11 cellular contexts compared by ENCODE assay signal in the genomic region with DNA sequence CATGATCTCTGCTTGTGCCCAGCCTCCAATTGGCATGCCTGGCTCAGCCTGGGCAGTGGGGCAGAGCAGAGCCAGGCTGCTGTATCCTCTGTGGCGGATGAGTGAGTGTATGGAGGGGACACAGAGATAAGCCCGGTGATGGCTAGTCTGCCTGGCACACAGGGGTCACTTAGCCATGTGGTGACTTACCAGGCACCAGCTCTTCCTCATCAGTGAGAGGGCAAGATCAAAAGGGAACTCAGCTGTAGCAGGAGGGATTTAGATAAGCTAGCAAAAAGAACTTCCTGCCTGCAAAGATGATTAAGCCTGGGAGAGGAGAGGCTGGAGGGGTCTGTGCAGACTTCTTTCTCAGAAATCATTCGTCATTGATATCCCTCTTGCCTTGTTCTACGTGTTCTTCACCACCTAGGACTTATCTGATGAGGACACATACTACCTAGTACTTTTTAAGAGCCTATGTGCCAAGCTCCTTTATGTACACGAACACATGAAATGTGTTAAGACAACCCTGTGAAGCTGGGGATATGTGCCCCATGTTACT. TPM values are rescaled to one million over a fixed set of nuclear protein-coding genes. Genes with fewer than 3 reads are reported as not detected.
A peak's percentile ranks its signal among the peaks of the same experiment; 100 is the strongest.
DNase-seq lines count a peak whose midpoint lies in the region; ATAC-seq, FAIRE-seq and TF ChIP-seq lines count a peak whose summit lies in the region.
"Had no signal": no experiment of that assay in that cellular context is flagged by ENCODE, and none has a peak within 500 bp of the region (broad histone marks: within the 10 kb centered on the region; RNA-seq: fewer than 3 reads in every experiment).

No MANE protein-coding gene starts in this region.

- H4K20me1 ChIP-seq in H1 (replicated peaks in 1 of 2; ENCODE audit: control insufficient read depth in 1 of 2, insufficient read depth in 2 of 2, low read length in 2 of 2), result peaks cover 3 to 5% of the 10 kb centered on the region in 2 experiments

- ATAC-seq in activated CD8-positive, alpha-beta memory T cell treated with anti-CD3 and anti-CD28 coated beads, Interleukin-2, amount 10 ng/mL, durations not matched to agents 7 days and 5 days, result peak; percentile 18
- no peak for ATAC-seq in T-cell (replicated peaks in 1 of 4)
- peak; percentile 57 for ATAC-seq in stimulated activated effector memory CD8-positive, alpha-beta T cell treated with anti-CD3 and anti-CD28 coated beads, Interleukin-12 subunit alpha, Interleukin-12 subunit beta, amount 100 ng/mL, for 72 hours
- no peak for ATAC-seq in GM18861 (IDR thresholded peaks at IDR 0.05; ENCODE audit: unreplicated experiment)

- no peak overlapping the region for H2AFZ ChIP-seq in H1 (ENCODE audit: low read length)

- no peak for TF ChIP-seq EP300 in H1 (IDR thresholded peaks at IDR 0.05; ENCODE audit: borderline replicate concordance in 1 of 2, low read depth in 2 of 2, low read length in 2 of 2)

- H2BK20ac ChIP-seq in H1 (ENCODE audit: low read length), result 0 out of 2 replicates have a peak overlapping the region, but pooled peaks have one; percentile 13

- peaks cover 96% of the 10 kb centered on the region for H3K4me1 Mint-ChIP-seq in activated CD8-positive, alpha-beta memory T cell treated with anti-CD3 and anti-CD28 coated beads, Interleukin-2, amount 10 ng/mL, durations not matched to agents 7 days and 5 days
- peaks cover 91 to 96% (median 95%) of the 10 kb centered on the region in 3 donors for H3K4me1 Mint-ChIP-seq in T-cell
- H3K4me1 Mint-ChIP-seq in stimulated activated effector memory CD8-positive, alpha-beta T cell treated with anti-CD3 and anti-CD28 coated beads, Interleukin-12 subunit alpha, Interleukin-12 subunit beta, amount 100 ng/mL, for 72 hours, result peaks cover 94% of the 10 kb centered on the region

- peaks cover 18% of the 10 kb centered on the region for H3K79me1 ChIP-seq in H1 (ENCODE audit: low read depth, low read length)

- no peak overlapping the region for H4K91ac ChIP-seq in H1 (replicated peaks; ENCODE audit: insufficient read length, low read length)

- CTCF ChIA-PET in activated CD8-positive, alpha-beta memory T cell treated with anti-CD3 and anti-CD28 coated beads, Interleukin-2, amount 10 ng/mL, durations not matched to agents 7 days and 5 days (lab: Charles Lee), result interaction anchor here (1.4 to 8.7 kb wide), 7 partner anchors 10 to 345 kb away, joined by 3 to 71 read pairs (median 8); a partner anchor contains a TSS
- CTCF ChIA-PET in T-cell (lab: Charles Lee), result interaction anchor here (0.5 to 1.9 kb wide), 7 partner anchors 10 to 949 kb away, joined by 3 to 11 read pairs (median 5); no protein-coding TSS in a partner anchor
- CTCF ChIA-PET in H1 (lab: Charles Lee; ENCODE audit: partially characterized antibody), result interaction anchor here (0.8 to 23.5 kb wide), 11 partner anchors 10 to 103 kb away, joined by 4 to 532 read pairs (median 13); no protein-coding TSS in a partner anchor

- H3K18ac ChIP-seq in H1 (ENCODE audit: extremely low read depth, low read length), result no peak overlapping the region

- peaks cover 29% of the 10 kb centered on the region for H3K36me3 Mint-ChIP-seq in activated CD8-positive, alpha-beta memory T cell treated with anti-CD3 and anti-CD28 coated beads, Interleukin-2, amount 10 ng/mL, durations not matched to agents 7 days and 5 days
- peaks cover 5% of the 10 kb centered on the region for H3K36me3 Mint-ChIP-seq in T-cell
- peaks cover 49% of the 10 kb centered on the region for H3K36me3 Mint-ChIP-seq in stimulated activated effector memory CD8-positive, alpha-beta T cell treated with anti-CD3 and anti-CD28 coated beads, Interleukin-12 subunit alpha, Interleukin-12 subunit beta, amount 100 ng/mL, for 72 hours

- no peak overlapping the region for H3K4ac ChIP-seq in H1 (replicated peaks; ENCODE audit: insufficient read length, low read depth, low read length)

- H3K36me3 ChIP-seq in H1 (ENCODE audit: control insufficient read depth in 2 of 4, insufficient read depth in 4 of 4, low read length in 3 of 4), result no peaks in the 10 kb centered on the region

- no peaks in the 10 kb centered on the region for H3K27me3 ChIP-seq in H1 (replicated peaks in 1 of 4; ENCODE audit: control insufficient read depth in 3 of 4, extremely low read depth in 1 of 4, insufficient read depth in 3 of 4, low read length in 3 of 4)

- no peak for TF ChIP-seq CTCF in H1 (IDR thresholded peaks at IDR 0.05; ENCODE audit: control extremely low read depth in 1 of 3, insufficient read depth in 1 of 3, low read depth in 1 of 3, low read length in 3 of 3)

- POLR2A ChIA-PET in T-cell (lab: Charles Lee), result no interaction called here
- POLR2A ChIA-PET in H1 (lab: Charles Lee; ENCODE audit: partially characterized antibody), result interaction anchor here (1.4 to 3.4 kb wide), 2 partner anchors 10 to 19 kb away, joined by 3 to 33 read pairs; no protein-coding TSS in a partner anchor

- H3K4me3 Mint-ChIP-seq in activated CD8-positive, alpha-beta memory T cell treated with anti-CD3 and anti-CD28 coated beads, Interleukin-2, amount 10 ng/mL, durations not matched to agents 7 days and 5 days, result peak overlapping the region; percentile 51
- H3K4me3 Mint-ChIP-seq in T-cell, result peak overlapping the region; percentile 11 to 99 (median 37)
- H3K4me3 Mint-ChIP-seq in stimulated activated effector memory CD8-positive, alpha-beta T cell treated with anti-CD3 and anti-CD28 coated beads, Interleukin-12 subunit alpha, Interleukin-12 subunit beta, amount 100 ng/mL, for 72 hours, result peak overlapping the region; percentile 99
- H3K4me3 Mint-ChIP-seq: H9 had no signal

- no peak overlapping the region for H4K8ac ChIP-seq in H1 (ENCODE audit: extremely low read depth, insufficient read depth, low read length)

- peaks cover 10 to 24% (median 16%) of the 10 kb centered on the region in 4 experiments for H3K4me1 ChIP-seq in H1 (replicated peaks in 1 of 4; ENCODE audit: control insufficient read depth in 3 of 4, insufficient read depth in 4 of 4, low read length in 3 of 4)

- H3K56ac ChIP-seq in H1 (replicated peaks; ENCODE audit: insufficient read length, low read depth, low read length), result no peak overlapping the region

- peak; percentile 57 for DNase-seq in activated CD8-positive, alpha-beta memory T cell treated with anti-CD3 and anti-CD28 coated beads, Interleukin-2, amount 10 ng/mL, durations not matched to agents 7 days and 5 days
- no peak for DNase-seq in activated CD8-positive, alpha-beta memory T cell treated with anti-CD3 and anti-CD28 coated beads, Interleukin-2, amount 50 U/mL, for 4 hours
- DNase-seq in T-cell (peak in 1 of 34 experiments; percentile 9), H1 (ENCODE audit: low read depth in 1 of 2, low spot score in 2 of 2) (no peak), mesenteric fat pad (ENCODE audit: low spot score) (no peak), middle frontal gyrus (ENCODE audit: extremely low spot score, low spot score) (no peak)
- no peak for DNase-seq in stimulated activated effector memory CD8-positive, alpha-beta T cell treated with anti-CD3 and anti-CD28 coated beads, Interleukin-12 subunit alpha, Interleukin-12 subunit beta, amount 100 ng/mL, for 72 hours (ENCODE audit: low spot score in 2 of 2)
- DNase-seq: activated CD8-positive, alpha-beta memory T cell treated with anti-CD3 and anti-CD28 coated beads, Interleukin-2, amount 50 U/mL, for 48 hours; H9 had no signal

- no peak overlapping the region for H2BK120ac ChIP-seq in H1 (replicated peaks; ENCODE audit: low read depth, low read length)

- H3K23ac ChIP-seq in H1 (ENCODE audit: insufficient read length), result no peak overlapping the region

- H3K23me2 ChIP-seq in H1 (ENCODE audit: low read depth, low read length), result peaks cover 1% of the 10 kb centered on the region; the same call in 1 of the 2 replicates

- H3K9ac ChIP-seq in H1 (replicated peaks in 1 of 4; ENCODE audit: extremely low read depth in 1 of 4, low read depth in 3 of 4, low read length in 3 of 4), result no peak overlapping the region; a peak in 1 of 7 replicates

- H3K9me3 ChIP-seq in H1 (ENCODE audit: insufficient read depth in 2 of 2, low read depth in 1 of 2, low read length in 1 of 2), result no peaks in the 10 kb centered on the region

- no peak overlapping the region for H2AK5ac ChIP-seq in H1 (ENCODE audit: low read depth, low read length)

- no peak overlapping the region for H2BK12ac ChIP-seq in H1 (ENCODE audit: low read depth, low read length)

- H2BK5ac ChIP-seq in H1 (ENCODE audit: low read depth, low read length), result no peak overlapping the region

- H4K5ac ChIP-seq in H1 (ENCODE audit: insufficient read length, low read depth, low read length), result no peak overlapping the region

- no peak overlapping the region for H3K14ac ChIP-seq in H1 (ENCODE audit: insufficient read length)

- no peaks in the 10 kb centered on the region for H3K27me3 Mint-ChIP-seq in activated CD8-positive, alpha-beta memory T cell treated with anti-CD3 and anti-CD28 coated beads, Interleukin-2, amount 10 ng/mL, durations not matched to agents 7 days and 5 days
- no peaks in the 10 kb centered on the region for H3K27me3 Mint-ChIP-seq in T-cell

- no peak for TF ChIP-seq RAD21 in H1 (IDR thresholded peaks at IDR 0.05 in 1 of 2, conservative IDR thresholded peaks at IDR 0.05 in 1 of 2; ENCODE audit: low read depth in 2 of 2, low read length in 2 of 2)

- TF ChIP-seq POLR2A in H1 (IDR thresholded peaks at IDR 0.05; ENCODE audit: control extremely low read depth in 1 of 2, low read depth in 2 of 2, low read length in 2 of 2), result no peak

- WGBS in H1 (ENCODE audit: extremely low coverage in 1 of 2, insufficient coverage in 1 of 2, insufficient read length in 1 of 2, insufficient replicate concordance in 2 of 2, low coverage in 1 of 2, low lambda C conversion rate in 2 of 2, missing lambda C conversion rate in 1 of 2), 2 experiments, result 86% methylated on average over 5 of the region's 5 CpGs; no CpG with 5 or more reads in 1 of the 2 experiments

- H2BK15ac ChIP-seq in H1 (ENCODE audit: low read length), result 0 out of 2 replicates have a peak overlapping the region, but pooled peaks have one; percentile 84

- H3K27ac ChIP-seq in H1 (ENCODE audit: low read depth, low read length), result no peak overlapping the region

- H3K9me3 Mint-ChIP-seq in activated CD8-positive, alpha-beta memory T cell treated with anti-CD3 and anti-CD28 coated beads, Interleukin-2, amount 10 ng/mL, durations not matched to agents 7 days and 5 days (ENCODE audit: low read depth), result no peaks in the 10 kb centered on the region
- no peaks in the 10 kb centered on the region for H3K9me3 Mint-ChIP-seq in T-cell
- no peaks in the 10 kb centered on the region for H3K9me3 Mint-ChIP-seq in stimulated activated effector memory CD8-positive, alpha-beta T cell treated with anti-CD3 and anti-CD28 coated beads, Interleukin-12 subunit alpha, Interleukin-12 subunit beta, amount 100 ng/mL, for 72 hours
- H3K9me3 Mint-ChIP-seq: H9 had no signal

- peaks cover 0 to 33% of the 10 kb centered on the region in 2 experiments; a peak in 3 of 4 replicates for H3K79me2 ChIP-seq in H1 (ENCODE audit: control insufficient read depth in 1 of 2, insufficient read depth in 2 of 2, low read length in 2 of 2)

- no peak overlapping the region for H3K4me2 ChIP-seq in H1 (ENCODE audit: insufficient read depth in 1 of 2, low read depth in 2 of 2, low read length in 2 of 2)

- H3K27ac Mint-ChIP-seq in activated CD8-positive, alpha-beta memory T cell treated with anti-CD3 and anti-CD28 coated beads, Interleukin-2, amount 10 ng/mL, durations not matched to agents 7 days and 5 days, result peak overlapping the region; percentile 99
- H3K27ac Mint-ChIP-seq in T-cell, result peak overlapping the region; percentile 78 to 99
- H3K27ac Mint-ChIP-seq in stimulated activated effector memory CD8-positive, alpha-beta T cell treated with anti-CD3 and anti-CD28 coated beads, Interleukin-12 subunit alpha, Interleukin-12 subunit beta, amount 100 ng/mL, for 72 hours, result no peak overlapping the region
- H3K27ac Mint-ChIP-seq: H9 had no signal

- FAIRE-seq in H1 (lab: Jason Lieb, UNC), result no peak
- FAIRE-seq: GM18507 had no signal

- no peak overlapping the region for H3K4me3 ChIP-seq in H1 (ENCODE audit: extremely low read depth in 1 of 4, insufficient read depth in 2 of 4, low read depth in 3 of 4, low read length in 4 of 4)

RNA-seq across cellular contexts. Expression of a gene that starts 7.9 kb away (rescaled TPM):
- total RNA-seq in activated CD8-positive, alpha-beta memory T cell treated with anti-CD3 and anti-CD28 coated beads, Interleukin-2, amount 10 ng/mL, durations not matched to agents 7 days and 5 days, result 100 to 1,000 TPM; 102 to 155 TPM
- total RNA-seq in T-cell (100 to 1,000 TPM in 3 of 5 donors, 10 to 100 TPM in 2; 70.8 to 110 (median 101) TPM), mesenteric fat pad (2.8 TPM)
- total RNA-seq in H1 (2021; fragmentation: NEBNext Ultra II Directional; extraction: Animal tissue kit (Norgen Biotek cat#: 25700)), result 26.5 and 27.2 TPM in 2 replicates
- polyA plus RNA-seq in H1 (2011; rRNA removed), result 10.8 and 20.1 TPM in 2 replicates
- 12.4 TPM for polyA plus RNA-seq in H1 (2011; cell fraction: cytosol; rRNA removed)
- 38.7 TPM for polyA plus RNA-seq in H1 (2011; cell fraction: nucleus; rRNA removed)
- polyA plus RNA-seq in H1 (2012, experiment 1 of 2), result 10.4 to 15.3 TPM (median 13.4 TPM) in 4 replicates
- 10.2 TPM for polyA plus RNA-seq in H1 (2012, experiment 2 of 2)
- 9.0 TPM for polyA plus RNA-seq in H1 (2013, experiment 1 of 2)
- 8.8 TPM for polyA plus RNA-seq in H1 (2013, experiment 2 of 2)
- polyA minus RNA-seq in H1 (2011; rRNA and poly(A)+ RNA removed), result 15.0 and 21.9 TPM in 2 replicates
- polyA minus RNA-seq in H1 (2011; cell fraction: cytosol; rRNA and poly(A)+ RNA removed), result 17.5 TPM
- 22.0 TPM for polyA minus RNA-seq in H1 (2011; cell fraction: nucleus; rRNA and poly(A)+ RNA removed)

Comparison
In these comparisons a context has a peak if more than half of its experiments do, and no peak if none do; other contexts are left out.
1. ATAC-seq: peak in activated CD8-positive, alpha-beta memory T cell treated with anti-CD3 and anti-CD28 coated beads, Interleukin-2, amount 10 ng/mL, durations not matched to agents 7 days and 5 days (single experiment) and stimulated activated effector memory CD8-positive, alpha-beta T cell treated with anti-CD3 and anti-CD28 coated beads, Interleukin-12 subunit alpha, Interleukin-12 subunit beta, amount 100 ng/mL, for 72 hours (single experiment); none in T-cell (0 of 4) and GM18861 (single experiment).
2. H3K4me3 Mint-ChIP-seq: peak in every context shown above with its lines; median percentile 99 in stimulated activated effector memory CD8-positive, alpha-beta T cell treated with anti-CD3 and anti-CD28 coated beads, Interleukin-12 subunit alpha, Interleukin-12 subunit beta, amount 100 ng/mL, for 72 hours; 51 in activated CD8-positive, alpha-beta memory T cell treated with anti-CD3 and anti-CD28 coated beads, Interleukin-2, amount 10 ng/mL, durations not matched to agents 7 days and 5 days; 37 in T-cell.